1 cellular context compared by ENCODE assay signal in the genomic region with DNA sequence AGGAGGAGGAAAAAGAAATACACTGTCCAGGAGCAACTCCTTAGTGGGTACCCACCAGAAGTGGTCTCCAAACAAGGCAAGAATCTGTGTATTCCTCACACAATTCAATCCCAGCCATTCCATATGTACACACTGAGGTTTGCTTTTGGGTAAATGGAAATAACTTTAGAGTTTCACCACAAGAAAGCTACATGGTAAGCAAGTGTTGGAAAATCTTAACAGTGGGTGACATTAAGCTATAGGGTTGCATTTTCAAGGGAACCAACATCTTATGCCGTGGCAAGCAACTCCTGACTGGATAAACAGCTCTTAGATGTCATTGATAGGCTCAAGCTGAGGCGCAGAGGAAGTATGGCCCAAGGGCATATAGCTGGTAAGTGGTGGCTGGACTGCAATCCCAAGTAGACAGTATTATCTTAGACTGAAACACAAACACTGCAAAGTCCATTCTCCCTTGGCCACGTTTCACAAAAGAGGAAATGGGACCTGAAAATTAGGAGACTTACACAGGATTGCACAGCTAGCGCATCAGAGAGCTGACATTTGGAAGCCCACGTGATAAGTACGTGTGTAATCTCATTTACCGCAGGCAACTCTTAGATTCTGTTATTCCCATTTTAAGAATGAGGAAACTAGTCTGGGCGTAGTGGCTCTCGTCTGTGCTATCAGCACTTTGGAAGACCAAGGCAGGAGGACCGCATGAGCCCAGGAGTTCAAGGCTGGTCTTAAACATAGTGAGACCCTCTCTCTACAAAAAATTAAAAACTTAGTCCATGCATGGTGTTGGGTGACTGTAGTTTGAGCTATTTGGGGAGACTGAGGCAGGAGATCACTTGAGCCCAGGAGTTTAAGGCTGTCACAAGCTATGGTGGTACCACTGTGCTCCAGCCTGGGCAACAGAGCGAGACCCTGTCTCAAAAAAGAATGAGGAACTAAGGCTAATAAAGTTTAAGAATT.
TF ChIP-seq lines count a peak whose summit lies in the region.

No MANE protein-coding gene starts in this region.

TF ChIP-seq in K562, 482 proteins besides CTCF, POLR2A, EP300 and RAD21 (continued from another document and continues in another):
- TF ChIP-seq, protein P1, sequence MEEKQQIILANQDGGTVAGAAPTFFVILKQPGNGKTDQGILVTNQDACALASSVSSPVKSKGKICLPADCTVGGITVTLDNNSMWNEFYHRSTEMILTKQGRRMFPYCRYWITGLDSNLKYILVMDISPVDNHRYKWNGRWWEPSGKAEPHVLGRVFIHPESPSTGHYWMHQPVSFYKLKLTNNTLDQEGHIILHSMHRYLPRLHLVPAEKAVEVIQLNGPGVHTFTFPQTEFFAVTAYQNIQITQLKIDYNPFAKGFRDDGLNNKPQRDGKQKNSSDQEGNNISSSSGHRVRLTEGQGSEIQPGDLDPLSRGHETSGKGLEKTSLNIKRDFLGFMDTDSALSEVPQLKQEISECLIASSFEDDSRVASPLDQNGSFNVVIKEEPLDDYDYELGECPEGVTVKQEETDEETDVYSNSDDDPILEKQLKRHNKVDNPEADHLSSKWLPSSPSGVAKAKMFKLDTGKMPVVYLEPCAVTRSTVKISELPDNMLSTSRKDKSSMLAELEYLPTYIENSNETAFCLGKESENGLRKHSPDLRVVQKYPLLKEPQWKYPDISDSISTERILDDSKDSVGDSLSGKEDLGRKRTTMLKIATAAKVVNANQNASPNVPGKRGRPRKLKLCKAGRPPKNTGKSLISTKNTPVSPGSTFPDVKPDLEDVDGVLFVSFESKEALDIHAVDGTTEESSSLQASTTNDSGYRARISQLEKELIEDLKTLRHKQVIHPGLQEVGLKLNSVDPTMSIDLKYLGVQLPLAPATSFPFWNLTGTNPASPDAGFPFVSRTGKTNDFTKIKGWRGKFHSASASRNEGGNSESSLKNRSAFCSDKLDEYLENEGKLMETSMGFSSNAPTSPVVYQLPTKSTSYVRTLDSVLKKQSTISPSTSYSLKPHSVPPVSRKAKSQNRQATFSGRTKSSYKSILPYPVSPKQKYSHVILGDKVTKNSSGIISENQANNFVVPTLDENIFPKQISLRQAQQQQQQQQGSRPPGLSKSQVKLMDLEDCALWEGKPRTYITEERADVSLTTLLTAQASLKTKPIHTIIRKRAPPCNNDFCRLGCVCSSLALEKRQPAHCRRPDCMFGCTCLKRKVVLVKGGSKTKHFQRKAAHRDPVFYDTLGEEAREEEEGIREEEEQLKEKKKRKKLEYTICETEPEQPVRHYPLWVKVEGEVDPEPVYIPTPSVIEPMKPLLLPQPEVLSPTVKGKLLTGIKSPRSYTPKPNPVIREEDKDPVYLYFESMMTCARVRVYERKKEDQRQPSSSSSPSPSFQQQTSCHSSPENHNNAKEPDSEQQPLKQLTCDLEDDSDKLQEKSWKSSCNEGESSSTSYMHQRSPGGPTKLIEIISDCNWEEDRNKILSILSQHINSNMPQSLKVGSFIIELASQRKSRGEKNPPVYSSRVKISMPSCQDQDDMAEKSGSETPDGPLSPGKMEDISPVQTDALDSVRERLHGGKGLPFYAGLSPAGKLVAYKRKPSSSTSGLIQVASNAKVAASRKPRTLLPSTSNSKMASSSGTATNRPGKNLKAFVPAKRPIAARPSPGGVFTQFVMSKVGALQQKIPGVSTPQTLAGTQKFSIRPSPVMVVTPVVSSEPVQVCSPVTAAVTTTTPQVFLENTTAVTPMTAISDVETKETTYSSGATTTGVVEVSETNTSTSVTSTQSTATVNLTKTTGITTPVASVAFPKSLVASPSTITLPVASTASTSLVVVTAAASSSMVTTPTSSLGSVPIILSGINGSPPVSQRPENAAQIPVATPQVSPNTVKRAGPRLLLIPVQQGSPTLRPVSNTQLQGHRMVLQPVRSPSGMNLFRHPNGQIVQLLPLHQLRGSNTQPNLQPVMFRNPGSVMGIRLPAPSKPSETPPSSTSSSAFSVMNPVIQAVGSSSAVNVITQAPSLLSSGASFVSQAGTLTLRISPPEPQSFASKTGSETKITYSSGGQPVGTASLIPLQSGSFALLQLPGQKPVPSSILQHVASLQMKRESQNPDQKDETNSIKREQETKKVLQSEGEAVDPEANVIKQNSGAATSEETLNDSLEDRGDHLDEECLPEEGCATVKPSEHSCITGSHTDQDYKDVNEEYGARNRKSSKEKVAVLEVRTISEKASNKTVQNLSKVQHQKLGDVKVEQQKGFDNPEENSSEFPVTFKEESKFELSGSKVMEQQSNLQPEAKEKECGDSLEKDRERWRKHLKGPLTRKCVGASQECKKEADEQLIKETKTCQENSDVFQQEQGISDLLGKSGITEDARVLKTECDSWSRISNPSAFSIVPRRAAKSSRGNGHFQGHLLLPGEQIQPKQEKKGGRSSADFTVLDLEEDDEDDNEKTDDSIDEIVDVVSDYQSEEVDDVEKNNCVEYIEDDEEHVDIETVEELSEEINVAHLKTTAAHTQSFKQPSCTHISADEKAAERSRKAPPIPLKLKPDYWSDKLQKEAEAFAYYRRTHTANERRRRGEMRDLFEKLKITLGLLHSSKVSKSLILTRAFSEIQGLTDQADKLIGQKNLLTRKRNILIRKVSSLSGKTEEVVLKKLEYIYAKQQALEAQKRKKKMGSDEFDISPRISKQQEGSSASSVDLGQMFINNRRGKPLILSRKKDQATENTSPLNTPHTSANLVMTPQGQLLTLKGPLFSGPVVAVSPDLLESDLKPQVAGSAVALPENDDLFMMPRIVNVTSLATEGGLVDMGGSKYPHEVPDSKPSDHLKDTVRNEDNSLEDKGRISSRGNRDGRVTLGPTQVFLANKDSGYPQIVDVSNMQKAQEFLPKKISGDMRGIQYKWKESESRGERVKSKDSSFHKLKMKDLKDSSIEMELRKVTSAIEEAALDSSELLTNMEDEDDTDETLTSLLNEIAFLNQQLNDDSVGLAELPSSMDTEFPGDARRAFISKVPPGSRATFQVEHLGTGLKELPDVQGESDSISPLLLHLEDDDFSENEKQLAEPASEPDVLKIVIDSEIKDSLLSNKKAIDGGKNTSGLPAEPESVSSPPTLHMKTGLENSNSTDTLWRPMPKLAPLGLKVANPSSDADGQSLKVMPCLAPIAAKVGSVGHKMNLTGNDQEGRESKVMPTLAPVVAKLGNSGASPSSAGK (IDR thresholded peaks at IDR 0.05): peak; percentile 72
- TF ChIP-seq CBFA2T3 (IDR thresholded peaks at IDR 0.05) (peak; percentile 31; the same call in 1 of the 2 replicates), JUN (IDR thresholded peaks at IDR 0.05; ENCODE audit: borderline replicate concordance, low read depth, low read length) (peak; percentile 60; the same call in 1 of the 2 replicates), JUN (CRISPR knock-in tag; IDR thresholded peaks at IDR 0.05; ENCODE audit: borderline replicate concordance) (no peak), SAFB (IDR thresholded peaks at IDR 0.05; ENCODE audit: borderline replicate concordance, low read depth, low read length) (no peak), MTA1 (IDR thresholded peaks at IDR 0.05; ENCODE audit: borderline replicate concordance) (0 out of 2 replicates have a peak, but pooled peaks have one; percentile 23), SMARCB1 (IDR thresholded peaks at IDR 0.05; ENCODE audit: insufficient read length, low read depth) (peak; percentile 70), RBFOX2 (IDR thresholded peaks at IDR 0.05; ENCODE audit: low read depth, low read length) (peak; percentile 67), HIVEP1 (CRISPR knock-in tag; IDR thresholded peaks at IDR 0.05) (peak; percentile 42; the same call in 1 of the 2 replicates), ZKSCAN8 (CRISPR knock-in tag; IDR thresholded peaks at IDR 0.05) (peak; percentile 72; the same call in 1 of the 2 replicates), MCM7 (IDR thresholded peaks at IDR 0.05) (no peak), OTX1 (CRISPR knock-in tag; IDR thresholded peaks at IDR 0.05) (peak; percentile 70; the same call in 1 of the 2 replicates), ZNF311 (CRISPR knock-in tag; IDR thresholded peaks at IDR 0.05) (0 out of 2 replicates have a peak, but pooled peaks have one; percentile 58), CCNT2 (IDR thresholded peaks at IDR 0.05; ENCODE audit: borderline replicate concordance, extremely low read depth, insufficient read length, low read depth, low read length) (peak; percentile 33), ETV1 (tag; conservative IDR thresholded peaks at IDR 0.05; ENCODE audit: low read depth) (no peak; the same call in 1 of the 2 replicates), SRSF3 (IDR thresholded peaks at IDR 0.05; ENCODE audit: insufficient read depth, low read length) (no peak), RBM25 (IDR thresholded peaks at IDR 0.05; ENCODE audit: low read depth, low read length, severe bottlenecking) (peak; percentile 3), CC2D1A (IDR thresholded peaks at IDR 0.05) (no peak), ZNF263 (CRISPR knock-in tag; IDR thresholded peaks at IDR 0.05; ENCODE audit: borderline replicate concordance) (no peak; the same call in 1 of the 2 replicates), ZFP36 (IDR thresholded peaks at IDR 0.05; ENCODE audit: low read depth, low read length, partially characterized antibody) (peak; percentile 33), ZBTB17 (CRISPR knock-in tag; IDR thresholded peaks at IDR 0.05) (no peak), CHCHD3 (CRISPR knock-in tag; IDR thresholded peaks at IDR 0.05) (no peak)
- TF ChIP-seq, protein P2, sequence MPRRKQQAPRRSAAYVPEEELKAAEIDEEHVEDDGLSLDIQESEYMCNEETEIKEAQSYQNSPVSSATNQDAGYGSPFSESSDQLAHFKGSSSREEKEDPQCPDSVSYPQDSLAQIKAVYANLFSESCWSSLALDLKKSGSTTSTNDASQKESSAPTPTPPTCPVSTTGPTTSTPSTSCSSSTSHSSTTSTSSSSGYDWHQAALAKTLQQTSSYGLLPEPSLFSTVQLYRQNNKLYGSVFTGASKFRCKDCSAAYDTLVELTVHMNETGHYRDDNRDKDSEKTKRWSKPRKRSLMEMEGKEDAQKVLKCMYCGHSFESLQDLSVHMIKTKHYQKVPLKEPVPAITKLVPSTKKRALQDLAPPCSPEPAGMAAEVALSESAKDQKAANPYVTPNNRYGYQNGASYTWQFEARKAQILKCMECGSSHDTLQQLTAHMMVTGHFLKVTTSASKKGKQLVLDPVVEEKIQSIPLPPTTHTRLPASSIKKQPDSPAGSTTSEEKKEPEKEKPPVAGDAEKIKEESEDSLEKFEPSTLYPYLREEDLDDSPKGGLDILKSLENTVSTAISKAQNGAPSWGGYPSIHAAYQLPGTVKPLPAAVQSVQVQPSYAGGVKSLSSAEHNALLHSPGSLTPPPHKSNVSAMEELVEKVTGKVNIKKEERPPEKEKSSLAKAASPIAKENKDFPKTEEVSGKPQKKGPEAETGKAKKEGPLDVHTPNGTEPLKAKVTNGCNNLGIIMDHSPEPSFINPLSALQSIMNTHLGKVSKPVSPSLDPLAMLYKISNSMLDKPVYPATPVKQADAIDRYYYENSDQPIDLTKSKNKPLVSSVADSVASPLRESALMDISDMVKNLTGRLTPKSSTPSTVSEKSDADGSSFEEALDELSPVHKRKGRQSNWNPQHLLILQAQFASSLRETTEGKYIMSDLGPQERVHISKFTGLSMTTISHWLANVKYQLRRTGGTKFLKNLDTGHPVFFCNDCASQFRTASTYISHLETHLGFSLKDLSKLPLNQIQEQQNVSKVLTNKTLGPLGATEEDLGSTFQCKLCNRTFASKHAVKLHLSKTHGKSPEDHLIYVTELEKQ (CRISPR knock-in tag; IDR thresholded peaks at IDR 0.05): peak; percentile 48
- TF ChIP-seq, protein P3, sequence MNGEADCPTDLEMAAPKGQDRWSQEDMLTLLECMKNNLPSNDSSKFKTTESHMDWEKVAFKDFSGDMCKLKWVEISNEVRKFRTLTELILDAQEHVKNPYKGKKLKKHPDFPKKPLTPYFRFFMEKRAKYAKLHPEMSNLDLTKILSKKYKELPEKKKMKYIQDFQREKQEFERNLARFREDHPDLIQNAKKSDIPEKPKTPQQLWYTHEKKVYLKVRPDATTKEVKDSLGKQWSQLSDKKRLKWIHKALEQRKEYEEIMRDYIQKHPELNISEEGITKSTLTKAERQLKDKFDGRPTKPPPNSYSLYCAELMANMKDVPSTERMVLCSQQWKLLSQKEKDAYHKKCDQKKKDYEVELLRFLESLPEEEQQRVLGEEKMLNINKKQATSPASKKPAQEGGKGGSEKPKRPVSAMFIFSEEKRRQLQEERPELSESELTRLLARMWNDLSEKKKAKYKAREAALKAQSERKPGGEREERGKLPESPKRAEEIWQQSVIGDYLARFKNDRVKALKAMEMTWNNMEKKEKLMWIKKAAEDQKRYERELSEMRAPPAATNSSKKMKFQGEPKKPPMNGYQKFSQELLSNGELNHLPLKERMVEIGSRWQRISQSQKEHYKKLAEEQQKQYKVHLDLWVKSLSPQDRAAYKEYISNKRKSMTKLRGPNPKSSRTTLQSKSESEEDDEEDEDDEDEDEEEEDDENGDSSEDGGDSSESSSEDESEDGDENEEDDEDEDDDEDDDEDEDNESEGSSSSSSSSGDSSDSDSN (IDR thresholded peaks at IDR 0.05; ENCODE audit: borderline replicate concordance in 1 of 2, low read depth in 2 of 2, low read length in 2 of 2): 0 out of 4 replicates have a peak, but pooled peaks of 1 of the 2 experiments have one; percentile 24
- TF ChIP-seq, protein P4, sequence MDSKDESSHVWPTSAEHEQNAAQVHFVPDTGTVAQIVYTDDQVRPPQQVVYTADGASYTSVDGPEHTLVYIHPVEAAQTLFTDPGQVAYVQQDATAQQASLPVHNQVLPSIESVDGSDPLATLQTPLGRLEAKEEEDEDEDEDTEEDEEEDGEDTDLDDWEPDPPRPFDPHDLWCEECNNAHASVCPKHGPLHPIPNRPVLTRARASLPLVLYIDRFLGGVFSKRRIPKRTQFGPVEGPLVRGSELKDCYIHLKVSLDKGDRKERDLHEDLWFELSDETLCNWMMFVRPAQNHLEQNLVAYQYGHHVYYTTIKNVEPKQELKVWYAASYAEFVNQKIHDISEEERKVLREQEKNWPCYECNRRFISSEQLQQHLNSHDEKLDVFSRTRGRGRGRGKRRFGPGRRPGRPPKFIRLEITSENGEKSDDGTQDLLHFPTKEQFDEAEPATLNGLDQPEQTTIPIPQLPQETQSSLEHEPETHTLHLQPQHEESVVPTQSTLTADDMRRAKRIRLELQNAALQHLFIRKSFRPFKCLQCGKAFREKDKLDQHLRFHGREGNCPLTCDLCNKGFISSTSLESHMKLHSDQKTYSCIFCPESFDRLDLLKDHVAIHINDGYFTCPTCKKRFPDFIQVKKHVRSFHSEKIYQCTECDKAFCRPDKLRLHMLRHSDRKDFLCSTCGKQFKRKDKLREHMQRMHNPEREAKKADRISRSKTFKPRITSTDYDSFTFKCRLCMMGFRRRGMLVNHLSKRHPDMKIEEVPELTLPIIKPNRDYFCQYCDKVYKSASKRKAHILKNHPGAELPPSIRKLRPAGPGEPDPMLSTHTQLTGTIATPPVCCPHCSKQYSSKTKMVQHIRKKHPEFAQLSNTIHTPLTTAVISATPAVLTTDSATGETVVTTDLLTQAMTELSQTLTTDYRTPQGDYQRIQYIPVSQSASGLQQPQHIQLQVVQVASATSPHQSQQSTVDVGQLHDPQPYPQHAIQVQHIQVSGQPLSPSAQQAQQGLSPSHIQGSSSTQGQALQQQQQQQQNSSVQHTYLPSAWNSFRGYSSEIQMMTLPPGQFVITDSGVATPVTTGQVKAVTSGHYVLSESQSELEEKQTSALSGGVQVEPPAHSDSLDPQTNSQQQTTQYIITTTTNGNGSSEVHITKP (IDR thresholded peaks at IDR 0.05; ENCODE audit: partially characterized antibody): peak; percentile 24
- TF ChIP-seq, protein P5, sequence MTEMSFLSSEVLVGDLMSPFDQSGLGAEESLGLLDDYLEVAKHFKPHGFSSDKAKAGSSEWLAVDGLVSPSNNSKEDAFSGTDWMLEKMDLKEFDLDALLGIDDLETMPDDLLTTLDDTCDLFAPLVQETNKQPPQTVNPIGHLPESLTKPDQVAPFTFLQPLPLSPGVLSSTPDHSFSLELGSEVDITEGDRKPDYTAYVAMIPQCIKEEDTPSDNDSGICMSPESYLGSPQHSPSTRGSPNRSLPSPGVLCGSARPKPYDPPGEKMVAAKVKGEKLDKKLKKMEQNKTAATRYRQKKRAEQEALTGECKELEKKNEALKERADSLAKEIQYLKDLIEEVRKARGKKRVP (CRISPR knock-in tag; IDR thresholded peaks at IDR 0.05): peak; percentile 86
